In the genomic region with DNA sequence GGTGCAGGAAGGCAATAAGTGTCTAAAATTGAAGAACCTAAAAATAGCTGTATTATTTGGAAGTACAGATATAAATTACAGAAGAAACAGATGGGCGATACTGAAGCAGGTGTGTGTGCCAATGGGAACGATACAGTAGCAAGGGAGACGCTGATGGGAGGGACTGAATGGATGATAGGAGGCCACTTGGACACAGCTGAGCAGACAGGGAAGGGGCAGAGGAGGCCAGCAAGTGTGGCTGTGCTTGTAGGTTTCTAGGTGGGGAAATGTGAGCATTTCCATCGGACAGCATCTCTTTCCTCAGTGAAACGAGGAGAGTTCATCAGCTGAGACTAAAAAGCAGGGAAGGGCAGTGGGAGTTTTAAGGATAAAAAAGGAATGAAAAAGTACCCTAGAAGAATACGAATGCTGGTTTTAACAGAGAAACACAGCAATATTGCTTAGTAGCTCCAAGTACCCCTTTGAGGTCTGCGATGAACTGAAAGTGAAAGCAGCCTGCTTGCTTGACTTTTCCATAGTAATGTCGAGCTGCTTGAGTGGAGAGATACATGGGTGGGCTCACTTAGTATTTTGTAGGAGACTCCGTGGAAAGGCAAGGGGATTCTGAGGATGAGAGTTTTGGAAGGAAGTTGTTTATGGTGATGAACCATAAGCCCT, we compare ENCODE assay signal across 8 cellular contexts.
A peak's percentile ranks its signal among the peaks of the same experiment; 100 is the strongest.
DNase-seq lines count a peak whose midpoint lies in the region; ATAC-seq and TF ChIP-seq lines count a peak whose summit lies in the region.

No MANE protein-coding gene starts in this region.

- ATAC-seq in GM21786 (IDR thresholded peaks at IDR 0.05; ENCODE audit: unreplicated experiment): peak; percentile 57

- no peaks in the 10 kb centered on the region; the same call in 1 of the 2 replicates for H3K9me3 Mint-ChIP-seq in HFFc6

- peak; percentile 69 for DNase-seq in NCI-H510A treated with DMSO at 0.1 percent for 48 hours (lab: John Stamatoyannopoulos, UW)
- peak; percentile 2 for DNase-seq in effector CD8-positive, alpha-beta T cell (lab: John Stamatoyannopoulos, UW)
- DNase-seq in COR-L47 (lab: John Stamatoyannopoulos, UW): no peak
- DNase-seq in globus pallidus (ENCODE audit: low spot score): no peak
- no peak for DNase-seq in HFFc6

- peak overlapping the region in 5 of 21 experiments; percentile 9 to 70 (median 29) for H3K27ac ChIP-seq in skin epidermis

- no peak overlapping the region for H3K4me3 Mint-ChIP-seq in HFFc6

- TF ChIP-seq CTCF in HFFc6 (IDR thresholded peaks at IDR 0.05): no peak

- H3K4me3 ChIP-seq in GM08714 (ENCODE audit: low read length): peak overlapping the region; percentile 63
- H3K4me3 ChIP-seq in skin epidermis: peak overlapping the region; percentile 0 to 39 (median 18)

- H3K27ac Mint-ChIP-seq in HFFc6: no peak overlapping the region

- no peaks in the 10 kb centered on the region for H3K36me3 Mint-ChIP-seq in HFFc6 (ENCODE audit: low read depth)

- no peaks in the 10 kb centered on the region for H3K4me1 Mint-ChIP-seq in HFFc6 (ENCODE audit: low read depth)

- peaks cover 7% of the 10 kb centered on the region for H3K27me3 Mint-ChIP-seq in HFFc6 (ENCODE audit: insufficient read depth)

Comparison
In these comparisons a context has a peak if more than half of its experiments do, and no peak if none do; other contexts are left out.
1. DNase-seq: peak in NCI-H510A treated with DMSO at 0.1 percent for 48 hours (single experiment) and effector CD8-positive, alpha-beta T cell (single experiment); none in COR-L47 (single experiment), globus pallidus (single experiment) and HFFc6 (single experiment).